ENCODE assay signal across 8 cellular contexts in the genomic region with DNA sequence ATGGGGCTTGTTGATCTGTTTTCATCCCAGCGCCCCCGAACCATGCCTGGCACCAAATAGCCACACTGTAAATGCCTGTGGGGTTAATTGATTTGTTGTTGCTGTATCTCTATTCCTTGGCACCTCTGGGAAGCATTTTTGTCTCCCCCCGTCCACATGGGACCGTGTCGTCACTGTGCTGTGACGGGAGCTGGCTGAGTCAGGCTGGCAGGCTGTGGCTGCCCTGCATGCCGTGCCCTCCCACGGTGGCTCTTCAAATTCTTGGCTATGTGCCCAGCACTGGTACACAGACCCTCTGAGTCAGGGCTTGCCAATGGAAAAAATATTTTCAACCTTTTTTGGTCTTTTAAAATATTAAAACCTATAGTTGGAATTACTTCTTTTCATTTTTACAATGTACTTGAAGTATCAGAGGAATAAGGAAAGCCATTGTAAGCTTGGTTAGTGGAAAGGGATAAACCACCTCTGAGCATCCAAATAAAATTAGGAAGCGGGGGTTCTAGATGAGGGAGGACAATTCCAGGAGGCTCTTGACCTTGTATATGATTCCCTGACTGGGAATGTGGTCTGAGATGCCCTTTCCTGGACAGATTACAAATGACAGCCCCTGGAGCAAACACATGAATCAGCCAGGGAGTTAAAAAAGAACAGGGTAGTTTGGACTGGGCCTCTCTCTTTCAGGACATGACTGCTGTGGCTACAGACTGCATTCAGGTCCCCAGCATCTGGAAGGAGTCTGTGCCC. TPM values are rescaled to one million over a fixed set of nuclear protein-coding genes. Genes with fewer than 3 reads are reported as not detected.
DNase-seq lines count a peak whose midpoint lies in the region; ATAC-seq and TF ChIP-seq lines count a peak whose summit lies in the region.

No MANE protein-coding gene starts in this region.

- peak; percentile 74 for DNase-seq in activated CD4-positive, alpha-beta memory T cell treated with anti-CD3 and anti-CD28 coated beads for 36 hours
- DNase-seq in activated CD4-positive, alpha-beta memory T cell treated with anti-CD3 and anti-CD28 coated beads, Interleukin-2, amount 10 ng/mL, durations not matched to agents 7 days and 5 days, result no peak
- DNase-seq in activated B cell treated with CpG ODN at 0.5 μM for 24 hours (no peak), epithelial cell of esophagus (ENCODE audit: low read depth) (peak; percentile 84), osteoblast (ENCODE audit: insufficient read length, low spot score, missing footprints) (no peak), uterus (peak in 1 of 2 donors; percentile 34), AG08396 (ENCODE audit: low spot score) (no peak)

- H3K27me3 ChIP-seq in osteoblast (ENCODE audit: insufficient read depth, low read length) (no peaks in the 10 kb centered on the region), uterus (no peaks in the 10 kb centered on the region)

- H3K4me3 Mint-ChIP-seq in activated CD4-positive, alpha-beta memory T cell treated with anti-CD3 and anti-CD28 coated beads for 36 hours, result no peak overlapping the region
- H3K4me3 Mint-ChIP-seq in activated CD4-positive, alpha-beta memory T cell treated with anti-CD3 and anti-CD28 coated beads, Interleukin-2, amount 10 ng/mL, durations not matched to agents 7 days and 5 days, result no peak overlapping the region
- H3K4me3 Mint-ChIP-seq in activated B cell treated with CpG ODN at 0.5 μM for 24 hours, result no peak overlapping the region

- TF ChIP-seq CTCF in activated B cell treated with CpG ODN at 0.5 μM for 24 hours (IDR thresholded peaks at IDR 0.05) (no peak), epithelial cell of esophagus (IDR thresholded peaks at IDR 0.05; ENCODE audit: insufficient read depth, low read depth, low read length, missing control alignments) (no peak), osteoblast (IDR thresholded peaks at IDR 0.05; ENCODE audit: extremely low read depth, low read depth, low read length) (no peak), uterus (IDR thresholded peaks at IDR 0.05) (no peak)

- H2AFZ ChIP-seq in osteoblast (ENCODE audit: low read length), result peak overlapping the region; percentile 19

- H3K36me3 Mint-ChIP-seq in activated CD4-positive, alpha-beta memory T cell treated with anti-CD3 and anti-CD28 coated beads for 36 hours, result peaks cover 32% of the 10 kb centered on the region
- H3K36me3 Mint-ChIP-seq in activated CD4-positive, alpha-beta memory T cell treated with anti-CD3 and anti-CD28 coated beads, Interleukin-2, amount 10 ng/mL, durations not matched to agents 7 days and 5 days (ENCODE audit: low read depth), result peaks cover 59% of the 10 kb centered on the region
- peaks cover 49% of the 10 kb centered on the region for H3K36me3 Mint-ChIP-seq in activated B cell treated with CpG ODN at 0.5 μM for 24 hours (ENCODE audit: low read depth)

- no peaks in the 10 kb centered on the region for H3K36me3 ChIP-seq in osteoblast (ENCODE audit: insufficient read depth, low read length)
- no peaks in the 10 kb centered on the region for H3K36me3 ChIP-seq in uterus

- POLR2A ChIA-PET in activated CD4-positive, alpha-beta memory T cell treated with anti-CD3 and anti-CD28 coated beads for 36 hours (lab: Charles Lee), result interaction anchor here (0.9 to 1.5 kb wide), 3 partner anchors 8 to 13 kb away, joined by 3 read pairs; no protein-coding TSS in a partner anchor
- POLR2A ChIA-PET in activated CD4-positive, alpha-beta memory T cell treated with anti-CD3 and anti-CD28 coated beads, Interleukin-2, amount 10 ng/mL, durations not matched to agents 7 days and 5 days (lab: Charles Lee), result interaction anchor here (0.8 to 2.1 kb wide), 2 partner anchors 10 to 83 kb away, joined by 4 to 5 read pairs; no protein-coding TSS in a partner anchor
- POLR2A ChIA-PET in activated B cell treated with CpG ODN at 0.5 μM for 24 hours (lab: Charles Lee), result interaction anchor here (1.0 kb wide), 1 partner anchor 58 kb away, joined by 3 read pairs; no protein-coding TSS in a partner anchor

- H3K4me1 Mint-ChIP-seq in activated CD4-positive, alpha-beta memory T cell treated with anti-CD3 and anti-CD28 coated beads for 36 hours (ENCODE audit: low read depth), result peaks cover 85% of the 10 kb centered on the region
- H3K4me1 Mint-ChIP-seq in activated CD4-positive, alpha-beta memory T cell treated with anti-CD3 and anti-CD28 coated beads, Interleukin-2, amount 10 ng/mL, durations not matched to agents 7 days and 5 days, result peaks cover 88% of the 10 kb centered on the region
- peaks cover 90% of the 10 kb centered on the region for H3K4me1 Mint-ChIP-seq in activated B cell treated with CpG ODN at 0.5 μM for 24 hours

- no peak for TF ChIP-seq POLR2A in uterus (IDR thresholded peaks at IDR 0.05)

- CTCF ChIA-PET in activated CD4-positive, alpha-beta memory T cell treated with anti-CD3 and anti-CD28 coated beads for 36 hours (lab: Charles Lee), result interaction anchor here (1.0 to 10.0 kb wide), 5 partner anchors 8 to 30 kb away, joined by 4 to 84 read pairs (median 4); no protein-coding TSS in a partner anchor
- CTCF ChIA-PET in activated CD4-positive, alpha-beta memory T cell treated with anti-CD3 and anti-CD28 coated beads, Interleukin-2, amount 10 ng/mL, durations not matched to agents 7 days and 5 days (lab: Charles Lee), result interaction anchor here (2.5 to 4.2 kb wide), 2 partner anchors 30 to 60 kb away, joined by 6 to 29 read pairs; a partner anchor contains a TSS
- CTCF ChIA-PET in activated B cell treated with CpG ODN at 0.5 μM for 24 hours (lab: Charles Lee), result interaction anchor here (1.8 to 4.4 kb wide), 2 partner anchors 9 to 29 kb away, joined by 7 to 20 read pairs; no protein-coding TSS in a partner anchor

- H3K27ac Mint-ChIP-seq in activated CD4-positive, alpha-beta memory T cell treated with anti-CD3 and anti-CD28 coated beads for 36 hours, result peak overlapping the region; percentile 71
- H3K27ac Mint-ChIP-seq in activated CD4-positive, alpha-beta memory T cell treated with anti-CD3 and anti-CD28 coated beads, Interleukin-2, amount 10 ng/mL, durations not matched to agents 7 days and 5 days, result no peak overlapping the region
- H3K27ac Mint-ChIP-seq in activated B cell treated with CpG ODN at 0.5 μM for 24 hours, result peak overlapping the region; percentile 80

- ATAC-seq in activated B cell treated with CpG ODN at 0.5 μM for 24 hours (ENCODE audit: low read depth), result no peak
- no peak for ATAC-seq in HG02571 (IDR thresholded peaks at IDR 0.05; ENCODE audit: unreplicated experiment)

- no peaks in the 10 kb centered on the region for H3K79me2 ChIP-seq in osteoblast (ENCODE audit: insufficient read depth, low read length)

- H3K4me3 ChIP-seq in epithelial cell of esophagus (ENCODE audit: low read length) (no peak overlapping the region), osteoblast (ENCODE audit: insufficient read depth, low read length) (peak overlapping the region; percentile 31), uterus (no peak overlapping the region)

- intact Hi-C loops in activated CD4-positive, alpha-beta memory T cell treated with anti-CD3 and anti-CD28 coated beads for 36 hours (cut with micrococcal nuclease), result loop anchor here (5.0 kb wide), 1 partner anchor 61 kb away; a partner anchor contains a TSS
- intact Hi-C loops in activated B cell treated with CpG ODN at 0.5 μM for 24 hours (cut with micrococcal nuclease) (no loop called here), uterus (cut with DNase I; ENCODE audit: low total_unique reads) (no loop called here)

- peak overlapping the region; percentile 66 for H3K4me2 ChIP-seq in osteoblast (ENCODE audit: insufficient read depth, low read length)

- peaks cover 32% of the 10 kb centered on the region for H3K4me1 ChIP-seq in osteoblast (ENCODE audit: insufficient read depth, low read length)
- H3K4me1 ChIP-seq in uterus, result peaks cover 0 to 9% of the 10 kb centered on the region in 2 donors

- peaks cover 22% of the 10 kb centered on the region for H3K9me3 Mint-ChIP-seq in activated CD4-positive, alpha-beta memory T cell treated with anti-CD3 and anti-CD28 coated beads for 36 hours
- H3K9me3 Mint-ChIP-seq in activated CD4-positive, alpha-beta memory T cell treated with anti-CD3 and anti-CD28 coated beads, Interleukin-2, amount 10 ng/mL, durations not matched to agents 7 days and 5 days, result peaks cover 18% of the 10 kb centered on the region
- H3K9me3 Mint-ChIP-seq in activated B cell treated with CpG ODN at 0.5 μM for 24 hours, result peaks cover 2% of the 10 kb centered on the region

- no peaks in the 10 kb centered on the region for H4K20me1 ChIP-seq in osteoblast (ENCODE audit: insufficient read depth, low read length)

- no peaks in the 10 kb centered on the region for H3K27me3 Mint-ChIP-seq in activated CD4-positive, alpha-beta memory T cell treated with anti-CD3 and anti-CD28 coated beads for 36 hours
- H3K27me3 Mint-ChIP-seq in activated CD4-positive, alpha-beta memory T cell treated with anti-CD3 and anti-CD28 coated beads, Interleukin-2, amount 10 ng/mL, durations not matched to agents 7 days and 5 days, result no peaks in the 10 kb centered on the region
- H3K27me3 Mint-ChIP-seq in activated B cell treated with CpG ODN at 0.5 μM for 24 hours, result no peaks in the 10 kb centered on the region

- H3K9me3 ChIP-seq in osteoblast (ENCODE audit: low read depth, low read length), result no peaks in the 10 kb centered on the region
- H3K9me3 ChIP-seq in uterus, result peaks cover 0 to 2% of the 10 kb centered on the region in 2 donors

- H3K27ac ChIP-seq in osteoblast (ENCODE audit: low read depth, low read length), result peak overlapping the region; percentile 90
- peak overlapping the region; percentile 1 to 39 for H3K27ac ChIP-seq in uterus

RNA-seq across cellular contexts. Expression of a gene that starts 59.4 kb away (rescaled TPM):
- 10 to 100 TPM; 44.2 to 46.4 TPM for total RNA-seq in activated CD4-positive, alpha-beta memory T cell treated with anti-CD3 and anti-CD28 coated beads for 36 hours
- 10 to 100 TPM; 77.8 to 78.3 TPM for total RNA-seq in activated CD4-positive, alpha-beta memory T cell treated with anti-CD3 and anti-CD28 coated beads, Interleukin-2, amount 10 ng/mL, durations not matched to agents 7 days and 5 days
- total RNA-seq in activated B cell treated with CpG ODN at 0.5 μM for 24 hours (140 and 188 TPM in 2 replicates), osteoblast (6.5 TPM in 2 replicates), uterus (10 to 100 TPM in 3 of 4 donors, 1 to 10 TPM in 1; 5.0 to 46.1 (median 28.0) TPM)

Comparison
In these comparisons a context has a peak if more than half of its experiments do, and no peak if none do; other contexts are left out.
1. DNase-seq: peak in activated CD4-positive, alpha-beta memory T cell treated with anti-CD3 and anti-CD28 coated beads for 36 hours (single experiment) and epithelial cell of esophagus (single experiment); none in activated CD4-positive, alpha-beta memory T cell treated with anti-CD3 and anti-CD28 coated beads, Interleukin-2, amount 10 ng/mL, durations not matched to agents 7 days and 5 days (single experiment), activated B cell treated with CpG ODN at 0.5 μM for 24 hours (single experiment), osteoblast (single experiment) and AG08396 (single experiment).